8 cellular contexts compared by ENCODE assay signal in genomic region chr5:124661317-124662141, GRCh38.
DNase-seq lines count a peak whose midpoint lies in the region; TF ChIP-seq lines count a peak whose summit lies in the region.

No MANE protein-coding gene starts in this region.

- in situ Hi-C loops in astrocyte of the spinal cord (cut with HindIII; ENCODE audit: low sequenced_read_pairs) = no loop called here

- H3K4me3 ChIP-seq in astrocyte of the spinal cord (ENCODE audit: low read depth, low read length) = no peak overlapping the region

- TF ChIP-seq CTCF in astrocyte of the spinal cord (IDR thresholded peaks at IDR 0.05; ENCODE audit: low read depth, low read length) = no peak

- H3K27ac ChIP-seq in temporal lobe (ENCODE audit: low read depth, low read length) = peak overlapping the region; percentile 19

- DNase-seq in GM04503 (ENCODE audit: low read depth) (peak; percentile 73), NCI-H2029 (lab: John Stamatoyannopoulos, UW) (peak; percentile 47), astrocyte of the spinal cord (ENCODE audit: low read depth, low spot score) (peak; percentile 89), iPS-NIHi7 (ENCODE audit: extremely low spot score) (peak; percentile 46), HuH-7.5 (ENCODE audit: low spot score) (no peak), GM19238 (ENCODE audit: insufficient read length, low spot score) (no peak)
- DNase-seq in activated CD8-positive, alpha-beta memory T cell treated with anti-CD3 and anti-CD28 coated beads, Interleukin-2, amount 50 U/mL, for 4 hours = no peak

Comparison
In these comparisons a context has a peak if more than half of its experiments do, and no peak if none do; other contexts are left out.
1. DNase-seq: peak in GM04503 (single experiment), NCI-H2029 (single experiment), astrocyte of the spinal cord (single experiment) and iPS-NIHi7 (single experiment); none in activated CD8-positive, alpha-beta memory T cell treated with anti-CD3 and anti-CD28 coated beads, Interleukin-2, amount 50 U/mL, for 4 hours (single experiment), HuH-7.5 (single experiment) and GM19238 (single experiment).